ENCODE assay signal across 1 cellular context in genomic region chr15:43776718-43777292, GRCh38.
A peak's percentile ranks its signal among the peaks of the same experiment; 100 is the strongest.
TF ChIP-seq lines count a peak whose summit lies in the region.

Gene ELL3, minus strand, starts transcription at chr15:43776966. Its CDS starts 65 bp downstream, at chr15:43776901.

TF ChIP-seq in HepG2, 621 proteins besides CTCF, POLR2A, EP300 and RAD21 (continued from another document):
- TF ChIP-seq MTERF4 (CRISPR knock-in tag; IDR thresholded peaks at IDR 0.05): peak; percentile 73; the same call in 1 of the 2 replicates
- TF ChIP-seq ZNF747 (CRISPR knock-in tag; IDR thresholded peaks at IDR 0.05; ENCODE audit: borderline replicate concordance): no peak
- 0 out of 2 replicates have a peak, but pooled peaks have one; percentile 1 for TF ChIP-seq KMT2B (CRISPR knock-in tag; IDR thresholded peaks at IDR 0.05)
- 0 out of 2 replicates have a peak, but pooled peaks have one; percentile 34 for TF ChIP-seq ZSCAN21 (CRISPR knock-in tag; IDR thresholded peaks at IDR 0.05; ENCODE audit: borderline replicate concordance)
- TF ChIP-seq, protein P1, sequence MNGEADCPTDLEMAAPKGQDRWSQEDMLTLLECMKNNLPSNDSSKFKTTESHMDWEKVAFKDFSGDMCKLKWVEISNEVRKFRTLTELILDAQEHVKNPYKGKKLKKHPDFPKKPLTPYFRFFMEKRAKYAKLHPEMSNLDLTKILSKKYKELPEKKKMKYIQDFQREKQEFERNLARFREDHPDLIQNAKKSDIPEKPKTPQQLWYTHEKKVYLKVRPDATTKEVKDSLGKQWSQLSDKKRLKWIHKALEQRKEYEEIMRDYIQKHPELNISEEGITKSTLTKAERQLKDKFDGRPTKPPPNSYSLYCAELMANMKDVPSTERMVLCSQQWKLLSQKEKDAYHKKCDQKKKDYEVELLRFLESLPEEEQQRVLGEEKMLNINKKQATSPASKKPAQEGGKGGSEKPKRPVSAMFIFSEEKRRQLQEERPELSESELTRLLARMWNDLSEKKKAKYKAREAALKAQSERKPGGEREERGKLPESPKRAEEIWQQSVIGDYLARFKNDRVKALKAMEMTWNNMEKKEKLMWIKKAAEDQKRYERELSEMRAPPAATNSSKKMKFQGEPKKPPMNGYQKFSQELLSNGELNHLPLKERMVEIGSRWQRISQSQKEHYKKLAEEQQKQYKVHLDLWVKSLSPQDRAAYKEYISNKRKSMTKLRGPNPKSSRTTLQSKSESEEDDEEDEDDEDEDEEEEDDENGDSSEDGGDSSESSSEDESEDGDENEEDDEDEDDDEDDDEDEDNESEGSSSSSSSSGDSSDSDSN (CRISPR knock-in tag; IDR thresholded peaks at IDR 0.05): peak; percentile 16; the same call in 1 of the 2 replicates
- TF ChIP-seq MAFK (conservative IDR thresholded peaks at IDR 0.05 in 1 of 2, IDR thresholded peaks at IDR 0.05 in 1 of 2; ENCODE audit: low read length in 2 of 2): no peak
- TF ChIP-seq SNAI1 (CRISPR knock-in tag; IDR thresholded peaks at IDR 0.05; ENCODE audit: borderline replicate concordance): 0 out of 2 replicates have a peak, but pooled peaks have one; percentile 59
- TF ChIP-seq, protein P2, sequence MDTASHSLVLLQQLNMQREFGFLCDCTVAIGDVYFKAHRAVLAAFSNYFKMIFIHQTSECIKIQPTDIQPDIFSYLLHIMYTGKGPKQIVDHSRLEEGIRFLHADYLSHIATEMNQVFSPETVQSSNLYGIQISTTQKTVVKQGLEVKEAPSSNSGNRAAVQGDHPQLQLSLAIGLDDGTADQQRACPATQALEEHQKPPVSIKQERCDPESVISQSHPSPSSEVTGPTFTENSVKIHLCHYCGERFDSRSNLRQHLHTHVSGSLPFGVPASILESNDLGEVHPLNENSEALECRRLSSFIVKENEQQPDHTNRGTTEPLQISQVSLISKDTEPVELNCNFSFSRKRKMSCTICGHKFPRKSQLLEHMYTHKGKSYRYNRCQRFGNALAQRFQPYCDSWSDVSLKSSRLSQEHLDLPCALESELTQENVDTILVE (CRISPR knock-in tag; IDR thresholded peaks at IDR 0.05): no peak
- TF ChIP-seq, protein P3, sequence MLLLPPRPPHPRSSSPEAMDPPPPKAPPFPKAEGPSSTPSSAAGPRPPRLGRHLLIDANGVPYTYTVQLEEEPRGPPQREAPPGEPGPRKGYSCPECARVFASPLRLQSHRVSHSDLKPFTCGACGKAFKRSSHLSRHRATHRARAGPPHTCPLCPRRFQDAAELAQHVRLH (CRISPR knock-in tag; IDR thresholded peaks at IDR 0.05; ENCODE audit: borderline replicate concordance, low read depth): peak; percentile 6; the same call in 1 of the 2 replicates
- TF ChIP-seq ZNF451 (CRISPR knock-in tag; IDR thresholded peaks at IDR 0.05): no peak; the same call in 1 of the 2 replicates
- TF ChIP-seq ZNF563 (CRISPR knock-in tag; IDR thresholded peaks at IDR 0.05): no peak; the same call in 1 of the 2 replicates
- TF ChIP-seq, protein P4, sequence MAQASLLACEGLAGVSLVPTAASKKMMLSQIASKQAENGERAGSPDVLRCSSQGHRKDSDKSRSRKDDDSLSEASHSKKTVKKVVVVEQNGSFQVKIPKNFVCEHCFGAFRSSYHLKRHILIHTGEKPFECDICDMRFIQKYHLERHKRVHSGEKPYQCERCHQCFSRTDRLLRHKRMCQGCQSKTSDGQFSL (CRISPR knock-in tag; IDR thresholded peaks at IDR 0.05): no peak
- no peak for TF ChIP-seq CERS6 (CRISPR knock-in tag; IDR thresholded peaks at IDR 0.05)
- TF ChIP-seq PHF20 (CRISPR knock-in tag; IDR thresholded peaks at IDR 0.05): peak; percentile 12; the same call in 1 of the 2 replicates
- TF ChIP-seq NCOA2 (CRISPR knock-in tag; IDR thresholded peaks at IDR 0.05): no peak
- 0 out of 2 replicates have a peak, but pooled peaks have one; percentile 1 for TF ChIP-seq BRCA1 (CRISPR knock-in tag; IDR thresholded peaks at IDR 0.05)
- TF ChIP-seq ZNF382 (CRISPR knock-in tag; IDR thresholded peaks at IDR 0.05; ENCODE audit: borderline replicate concordance): no peak
- TF ChIP-seq, protein P5, sequence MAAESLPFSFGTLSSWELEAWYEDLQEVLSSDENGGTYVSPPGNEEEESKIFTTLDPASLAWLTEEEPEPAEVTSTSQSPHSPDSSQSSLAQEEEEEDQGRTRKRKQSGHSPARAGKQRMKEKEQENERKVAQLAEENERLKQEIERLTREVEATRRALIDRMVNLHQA (CRISPR knock-in tag; IDR thresholded peaks at IDR 0.05): no peak
- TF ChIP-seq NFIC (IDR thresholded peaks at IDR 0.05; ENCODE audit: low read length): no peak
- TF ChIP-seq ZNF766 (CRISPR knock-in tag; IDR thresholded peaks at IDR 0.05; ENCODE audit: borderline replicate concordance): no peak
- TF ChIP-seq ZFYVE20 (CRISPR knock-in tag; IDR thresholded peaks at IDR 0.05; ENCODE audit: borderline replicate concordance, low read depth): 0 out of 2 replicates have a peak, but pooled peaks have one; percentile 2
- peak; percentile 15 for TF ChIP-seq HNRNPLL (IDR thresholded peaks at IDR 0.05; ENCODE audit: low read depth, low read length, poor library complexity, severe bottlenecking)
- TF ChIP-seq ZKSCAN8 (CRISPR knock-in tag; IDR thresholded peaks at IDR 0.05; ENCODE audit: borderline replicate concordance): 0 out of 2 replicates have a peak, but pooled peaks have one; percentile 1
- no peak for TF ChIP-seq HNF4G (IDR thresholded peaks at IDR 0.05; ENCODE audit: borderline replicate concordance, low read depth, low read length)
- TF ChIP-seq HNF4G (CRISPR knock-in tag; IDR thresholded peaks at IDR 0.05; ENCODE audit: borderline replicate concordance, low read depth): no peak
- no peak for TF ChIP-seq SMARCC2 (IDR thresholded peaks at IDR 0.05)
- TF ChIP-seq ZNF124 (CRISPR knock-in tag; IDR thresholded peaks at IDR 0.05): no peak
- 0 out of 2 replicates have a peak, but pooled peaks have one; percentile 48 for TF ChIP-seq ZNF850 (CRISPR knock-in tag; conservative IDR thresholded peaks at IDR 0.05)
- TF ChIP-seq SOX13 (IDR thresholded peaks at IDR 0.05): no peak
- TF ChIP-seq SOX13 (CRISPR knock-in tag; conservative IDR thresholded peaks at IDR 0.05 in 1 of 2, IDR thresholded peaks at IDR 0.05 in 1 of 2): no peak
- TF ChIP-seq NONO (IDR thresholded peaks at IDR 0.05): no peak
- 0 out of 2 replicates have a peak, but pooled peaks have one; percentile 17 for TF ChIP-seq NONO (CRISPR knock-in tag; conservative IDR thresholded peaks at IDR 0.05)
- no peak for TF ChIP-seq ARNT2 (CRISPR knock-in tag; IDR thresholded peaks at IDR 0.05; ENCODE audit: low read depth)
- TF ChIP-seq ZNF616 (CRISPR knock-in tag; IDR thresholded peaks at IDR 0.05; ENCODE audit: low read depth): no peak
- TF ChIP-seq ZNF557 (CRISPR knock-in tag; IDR thresholded peaks at IDR 0.05): 0 out of 2 replicates have a peak, but pooled peaks have one; percentile 12
- no peak for TF ChIP-seq REPIN1 (CRISPR knock-in tag; IDR thresholded peaks at IDR 0.05; ENCODE audit: borderline replicate concordance, low read depth)
- no peak for TF ChIP-seq ZNF234 (CRISPR knock-in tag; conservative IDR thresholded peaks at IDR 0.05)
- TF ChIP-seq ZNF790 (CRISPR knock-in tag; IDR thresholded peaks at IDR 0.05; ENCODE audit: borderline replicate concordance): no peak
- peak; percentile 44; the same call in 1 of the 2 replicates for TF ChIP-seq SAP130 (CRISPR knock-in tag; IDR thresholded peaks at IDR 0.05; ENCODE audit: low read depth)
- peak; percentile 64; the same call in 1 of the 2 replicates for TF ChIP-seq HNRNPL (IDR thresholded peaks at IDR 0.05; ENCODE audit: low read depth, low read length)
- peak; percentile 51; the same call in 1 of the 2 replicates for TF ChIP-seq IKZF5 (CRISPR knock-in tag; IDR thresholded peaks at IDR 0.05)
- TF ChIP-seq ZZZ3 (CRISPR knock-in tag; IDR thresholded peaks at IDR 0.05; ENCODE audit: borderline replicate concordance): no peak
- TF ChIP-seq PAF1 (CRISPR knock-in tag; IDR thresholded peaks at IDR 0.05): no peak
- peak; percentile 12; the same call in 1 of the 2 replicates for TF ChIP-seq TAF1 (CRISPR knock-in tag; IDR thresholded peaks at IDR 0.05)
- no peak for TF ChIP-seq ZNF180 (CRISPR knock-in tag; IDR thresholded peaks at IDR 0.05; ENCODE audit: borderline replicate concordance, low read depth)
- no peak for TF ChIP-seq POGZ (CRISPR knock-in tag; IDR thresholded peaks at IDR 0.05)
- TF ChIP-seq ZEB1 (IDR thresholded peaks at IDR 0.05; ENCODE audit: insufficient replicate concordance, low read depth): no peak
- TF ChIP-seq ETV5 (CRISPR knock-in tag; IDR thresholded peaks at IDR 0.05; ENCODE audit: borderline replicate concordance): no peak
- TF ChIP-seq RBM22 (optimal IDR thresholded peaks at IDR 0.05; ENCODE audit: low read length): no peak
